Comparison of ENCODE assay signal across 13 cellular contexts in genomic region chr11:103484545-103484944, GRCh38.
"Had no signal": no experiment of that assay in that cellular context is flagged by ENCODE, and none has a peak within 500 bp of the region (broad histone marks: within the 10 kb centered on the region; RNA-seq: fewer than 3 reads in every experiment).

No MANE protein-coding gene starts in this region.

- H3K4me1 ChIP-seq: parathyroid adenoma, testis, upper lobe of left lung had no signal

- H3K9ac ChIP-seq: parathyroid adenoma had no signal

- H3K4me3 Mint-ChIP-seq: activated CD4-positive, alpha-beta T cell treated with anti-CD3 and anti-CD28 coated beads, Interleukin-2, amount 10 ng/mL, durations not matched to agents 7 days and 5 days; activated naive CD8-positive, alpha-beta T cell treated with anti-CD3 and anti-CD28 coated beads, Interleukin-2, amount 10 ng/mL, durations not matched to agents 7 days and 5 days; naive thymus-derived CD8-positive, alpha-beta T cell; stimulated activated naive CD8-positive, alpha-beta T cell treated with anti-CD3 and anti-CD28 coated beads, Interleukin-15, amount 100 ng/mL, for 72 hours had no signal

- ATAC-seq: left lobe of liver; mucosa of descending colon; naive thymus-derived CD8-positive, alpha-beta T cell; stimulated activated naive CD8-positive, alpha-beta T cell treated with anti-CD3 and anti-CD28 coated beads, Interleukin-15, amount 100 ng/mL, for 72 hours had no signal

- H3K27ac ChIP-seq: parathyroid adenoma, testis, upper lobe of left lung had no signal

- H2AFZ ChIP-seq: parathyroid adenoma had no signal

- DNase-seq: activated CD4-positive, alpha-beta T cell treated with anti-CD3 and anti-CD28 coated beads, Interleukin-2, amount 10 ng/mL, durations not matched to agents 7 days and 5 days; activated CD4-positive, CD25-positive, alpha-beta regulatory T cell; activated naive CD4-positive, alpha-beta T cell; activated naive CD8-positive, alpha-beta T cell treated with anti-CD3 and anti-CD28 coated beads, Interleukin-2, amount 10 ng/mL, durations not matched to agents 7 days and 5 days; erythroblast; mucosa of descending colon; naive thymus-derived CD8-positive, alpha-beta T cell; stimulated activated CD4-positive, alpha-beta T cell treated with anti-CD3 and anti-CD28 coated beads, Interleukin-1b, Interleukin-23, amount 100 ng/mL, for 48 hours; stimulated activated naive CD8-positive, alpha-beta T cell treated with anti-CD3 and anti-CD28 coated beads, Interleukin-15, amount 100 ng/mL, for 72 hours; testis had no signal

- H3K27me3 Mint-ChIP-seq: activated CD4-positive, alpha-beta T cell treated with anti-CD3 and anti-CD28 coated beads, Interleukin-2, amount 10 ng/mL, durations not matched to agents 7 days and 5 days; activated naive CD8-positive, alpha-beta T cell treated with anti-CD3 and anti-CD28 coated beads, Interleukin-2, amount 10 ng/mL, durations not matched to agents 7 days and 5 days; stimulated activated naive CD8-positive, alpha-beta T cell treated with anti-CD3 and anti-CD28 coated beads, Interleukin-15, amount 100 ng/mL, for 72 hours had no signal

- H3K27me3 ChIP-seq: testis, upper lobe of left lung had no signal

- H3K9me3 Mint-ChIP-seq: activated CD4-positive, alpha-beta T cell treated with anti-CD3 and anti-CD28 coated beads, Interleukin-2, amount 10 ng/mL, durations not matched to agents 7 days and 5 days; activated naive CD8-positive, alpha-beta T cell treated with anti-CD3 and anti-CD28 coated beads, Interleukin-2, amount 10 ng/mL, durations not matched to agents 7 days and 5 days; stimulated activated naive CD8-positive, alpha-beta T cell treated with anti-CD3 and anti-CD28 coated beads, Interleukin-15, amount 100 ng/mL, for 72 hours had no signal

- H3K36me3 Mint-ChIP-seq: activated naive CD8-positive, alpha-beta T cell treated with anti-CD3 and anti-CD28 coated beads, Interleukin-2, amount 10 ng/mL, durations not matched to agents 7 days and 5 days; naive thymus-derived CD8-positive, alpha-beta T cell had no signal

- H3K9me3 ChIP-seq: mucosa of descending colon, testis, upper lobe of left lung had no signal

- H3K4me1 Mint-ChIP-seq: naive thymus-derived CD8-positive, alpha-beta T cell had no signal

- H3K79me2 ChIP-seq: parathyroid adenoma had no signal

- H3K4me3 ChIP-seq: mucosa of descending colon, testis, upper lobe of left lung had no signal

- H3K27ac Mint-ChIP-seq: activated CD4-positive, alpha-beta T cell treated with anti-CD3 and anti-CD28 coated beads, Interleukin-2, amount 10 ng/mL, durations not matched to agents 7 days and 5 days; activated naive CD8-positive, alpha-beta T cell treated with anti-CD3 and anti-CD28 coated beads, Interleukin-2, amount 10 ng/mL, durations not matched to agents 7 days and 5 days had no signal

- H3K36me3 ChIP-seq: upper lobe of left lung had no signal
